In genomic region chr20:51661609-51662178, GRCh38 we compare ENCODE assay signal across 7 cellular contexts.
DNase-seq lines count a peak whose midpoint lies in the region; ATAC-seq and TF ChIP-seq lines count a peak whose summit lies in the region.

No MANE protein-coding gene starts in this region.

- no peak overlapping the region for H3K4me3 ChIP-seq in fibroblast of lung (replicated peaks in 1 of 4; ENCODE audit: control extremely low read depth in 1 of 4, insufficient read depth in 1 of 4, low read depth in 3 of 4, low read length in 4 of 4)

- H3K9me3 ChIP-seq in fibroblast of lung (ENCODE audit: control insufficient read depth, insufficient read depth, low read depth, low read length), result no peaks in the 10 kb centered on the region

- H3K27me3 ChIP-seq in fibroblast of lung (ENCODE audit: control insufficient read depth, insufficient read depth, low read length), result no peaks in the 10 kb centered on the region

- peak overlapping the region; percentile 79 for H3K27ac ChIP-seq in fibroblast of lung (ENCODE audit: insufficient read depth, low read length)

- no peaks in the 10 kb centered on the region for H3K79me2 ChIP-seq in fibroblast of lung (ENCODE audit: control insufficient read depth, insufficient read depth, low read length)

- TF ChIP-seq POLR2A in GM18505 (IDR thresholded peaks at IDR 0.05; ENCODE audit: borderline replicate concordance, extremely low read depth, insufficient read depth, insufficient read length), result no peak

- peaks cover 15% of the 10 kb centered on the region for H3K4me1 ChIP-seq in fibroblast of lung (ENCODE audit: control insufficient read depth, extremely low read depth, insufficient read depth, low read length)

- H3K36me3 ChIP-seq in fibroblast of lung (ENCODE audit: control insufficient read depth, insufficient read depth, low read length), result no peaks in the 10 kb centered on the region

- no peak overlapping the region for H3K9ac ChIP-seq in fibroblast of lung (ENCODE audit: insufficient read depth, low read length)

- no peak for TF ChIP-seq CTCF in fibroblast of lung (conservative IDR thresholded peaks at IDR 0.05 in 1 of 2, IDR thresholded peaks at IDR 0.05 in 1 of 2; ENCODE audit: low read depth in 1 of 2, low read length in 2 of 2)

- DNase-seq in activated CD4-positive, alpha-beta T cell treated with anti-CD3 and anti-CD28 coated beads for 4 hours, result peak; percentile 44
- peak; percentile 28 to 84 for DNase-seq in fibroblast of lung (ENCODE audit: low read depth in 2 of 2)
- peak; percentile 6 for DNase-seq in stimulated activated CD8-positive, alpha-beta memory T cell treated with anti-CD3 and anti-CD28 coated beads, Interleukin-7, amount 100 ng/mL, for 24 hours (ENCODE audit: low read depth)
- DNase-seq in D341Med (ENCODE audit: low spot score), result no peak

- H2AFZ ChIP-seq in fibroblast of lung (ENCODE audit: low read length), result no peak overlapping the region

- no peaks in the 10 kb centered on the region for H4K20me1 ChIP-seq in fibroblast of lung (ENCODE audit: control insufficient read depth, extremely low read depth, insufficient read depth, low read length)

- ATAC-seq in HG02884 (IDR thresholded peaks at IDR 0.05; ENCODE audit: unreplicated experiment), result peak; percentile 65
- ATAC-seq in HG03095 (IDR thresholded peaks at IDR 0.05; ENCODE audit: unreplicated experiment), result no peak
- no peak for ATAC-seq in GM18505 (IDR thresholded peaks at IDR 0.05; ENCODE audit: unreplicated experiment)

- no peak overlapping the region for H3K4me2 ChIP-seq in fibroblast of lung (ENCODE audit: extremely low read depth, insufficient read depth, low read length)
